ENCODE assay signal across 1 cellular context in genomic region chr7:23443974-23444373, GRCh38.
TF ChIP-seq lines count a peak whose summit lies in the region.

No MANE protein-coding gene starts in this region.

TF ChIP-seq in GM12878, 131 proteins besides CTCF, POLR2A, EP300 and RAD21 (continued from another document and continues in another):
- no peak for TF ChIP-seq MYC (IDR thresholded peaks at IDR 0.05; ENCODE audit: insufficient read depth, insufficient read length, insufficient replicate concordance, low read length, severe bottlenecking)
- TF ChIP-seq TBL1XR1 (IDR thresholded peaks at IDR 0.05; ENCODE audit: low read depth, low read length): no peak
- TF ChIP-seq RB1 (IDR thresholded peaks at IDR 0.05; ENCODE audit: borderline replicate concordance): no peak
- TF ChIP-seq CUX1 (IDR thresholded peaks at IDR 0.05; ENCODE audit: insufficient replicate concordance, low read depth, low read length): no peak
- TF ChIP-seq NKRF (conservative IDR thresholded peaks at IDR 0.05): no peak
- no peak for TF ChIP-seq ZBTB40 (IDR thresholded peaks at IDR 0.05; ENCODE audit: borderline replicate concordance)
- no peak for TF ChIP-seq PRDM15 (CRISPR knock-in tag; IDR thresholded peaks at IDR 0.05)
- no peak for TF ChIP-seq BHLHE40 (IDR thresholded peaks at IDR 0.05; ENCODE audit: borderline replicate concordance in 1 of 2, low read depth in 2 of 2, low read length in 1 of 2)
- no peak for TF ChIP-seq EZH2 (IDR thresholded peaks at IDR 0.05; ENCODE audit: borderline replicate concordance, control insufficient read depth, low read depth, low read length)
- no peak for TF ChIP-seq WRNIP1 (IDR thresholded peaks at IDR 0.05; ENCODE audit: borderline replicate concordance, low read depth, low read length)
- TF ChIP-seq HSF1 (IDR thresholded peaks at IDR 0.05; ENCODE audit: low read depth, low read length): no peak
- TF ChIP-seq ZNF217 (IDR thresholded peaks at IDR 0.05): no peak
- TF ChIP-seq CREB1 (IDR thresholded peaks at IDR 0.05; ENCODE audit: low read depth): 0 out of 2 replicates have a peak, but pooled peaks have one; percentile 11
- no peak for TF ChIP-seq POLR2AphosphoS2 (IDR thresholded peaks at IDR 0.05; ENCODE audit: low read depth, low read length)
- no peak for TF ChIP-seq SUPT20H (IDR thresholded peaks at IDR 0.05; ENCODE audit: borderline replicate concordance, control insufficient read depth, low read depth, low read length)
- TF ChIP-seq SUZ12 (IDR thresholded peaks at IDR 0.05; ENCODE audit: unreplicated experiment): no peak
- peak; percentile 15; the same call in 1 of the 2 replicates for TF ChIP-seq ATF7 (IDR thresholded peaks at IDR 0.05; ENCODE audit: low read depth)
- no peak for TF ChIP-seq IRF4 (IDR thresholded peaks at IDR 0.05; ENCODE audit: low read depth, low read length)
- peak; percentile 18 to 21; a peak in 2 of 4 replicates for TF ChIP-seq IKZF2 (IDR thresholded peaks at IDR 0.05)
- TF ChIP-seq CHD1 (IDR thresholded peaks at IDR 0.05; ENCODE audit: low read depth, low read length): no peak
- no peak for TF ChIP-seq YBX1 (IDR thresholded peaks at IDR 0.05)
- TF ChIP-seq SMC3 (IDR thresholded peaks at IDR 0.05; ENCODE audit: borderline replicate concordance, low read length): no peak
- peak; percentile 61 for TF ChIP-seq RELB (IDR thresholded peaks at IDR 0.05; ENCODE audit: low read depth)
- TF ChIP-seq POLR2AphosphoS5 (IDR thresholded peaks at IDR 0.05; ENCODE audit: low read length): no peak
- no peak for TF ChIP-seq ZNF207 (IDR thresholded peaks at IDR 0.05; ENCODE audit: borderline replicate concordance)
- no peak for TF ChIP-seq NR2F1 (conservative IDR thresholded peaks at IDR 0.05)
- TF ChIP-seq ASH2L (IDR thresholded peaks at IDR 0.05; ENCODE audit: borderline replicate concordance, low read depth): no peak
- TF ChIP-seq PBX3 (IDR thresholded peaks at IDR 0.05; ENCODE audit: insufficient replicate concordance, low read depth, low read length): no peak
- TF ChIP-seq POU2F2 (IDR thresholded peaks at IDR 0.05; ENCODE audit: borderline replicate concordance, low read depth, low read length): no peak
- TF ChIP-seq MAX (IDR thresholded peaks at IDR 0.05; ENCODE audit: low read depth, low read length): no peak
- TF ChIP-seq NR2C1 (IDR thresholded peaks at IDR 0.05): no peak
- TF ChIP-seq BRCA1 (IDR thresholded peaks at IDR 0.05; ENCODE audit: low read depth, low read length): no peak
- no peak for TF ChIP-seq RBBP5 (conservative IDR thresholded peaks at IDR 0.05)
- no peak for TF ChIP-seq HDGF (IDR thresholded peaks at IDR 0.05)
- TF ChIP-seq MEF2A (IDR thresholded peaks at IDR 0.05; ENCODE audit: insufficient read depth, low read depth, low read length): peak; percentile 72
- no peak for TF ChIP-seq SMAD5 (IDR thresholded peaks at IDR 0.05; ENCODE audit: low read depth)
- no peak for TF ChIP-seq SREBF2 (IDR thresholded peaks at IDR 0.05; ENCODE audit: low read length)
- TF ChIP-seq ATF2 (IDR thresholded peaks at IDR 0.05; ENCODE audit: low read length): no peak
- no peak for TF ChIP-seq ZNF622 (IDR thresholded peaks at IDR 0.05)
- TF ChIP-seq NR2C2 (IDR thresholded peaks at IDR 0.05; ENCODE audit: borderline replicate concordance, control insufficient read depth, insufficient read length, low read depth): no peak
